ENCODE assay signal across 25 cellular contexts in the genomic region with DNA sequence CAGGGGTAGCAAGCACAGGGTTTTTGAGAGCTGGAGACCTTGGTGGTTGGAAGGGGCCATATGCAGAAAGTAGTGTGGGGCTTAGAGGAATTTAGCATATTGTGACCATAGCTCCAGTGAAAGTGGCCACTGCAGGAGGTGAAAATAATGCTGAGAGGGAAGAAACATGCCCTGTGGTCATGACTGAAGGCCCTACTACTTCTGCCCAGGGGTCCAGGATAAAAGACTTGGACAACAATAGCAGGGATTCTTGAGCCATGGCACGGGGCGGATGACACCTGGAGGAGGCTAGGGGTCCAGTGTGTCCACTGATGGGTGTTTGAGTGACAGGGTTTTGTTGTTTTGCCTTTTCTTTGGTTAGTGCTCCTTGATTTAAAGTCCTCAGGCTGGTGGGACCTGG.
DNase-seq lines count a peak whose midpoint lies in the region; ATAC-seq and TF ChIP-seq lines count a peak whose summit lies in the region.
"Had no signal": no experiment of that assay in that cellular context is flagged by ENCODE, and none has a peak within 500 bp of the region (broad histone marks: within the 10 kb centered on the region; RNA-seq: fewer than 3 reads in every experiment).

No MANE protein-coding gene starts in this region.

- H3K23me2 ChIP-seq in H9 (ENCODE audit: insufficient read length, low read depth, low read length, poor library complexity, severe bottlenecking) = no peaks in the 10 kb centered on the region

- H4K8ac ChIP-seq in H9 (replicated peaks; ENCODE audit: insufficient read length, low read depth, low read length) (no peak overlapping the region), mesenchymal stem cell (ENCODE audit: low read length) (no peak overlapping the region)

- DNase-seq in H9 (no peak), SK-N-MC (ENCODE audit: low read depth, low spot score) (no peak), mesenchymal stem cell (no peak), NCI-H2196 treated with DMSO at 0.1 percent for 48 hours (lab: John Stamatoyannopoulos, UW; ENCODE audit: unreplicated experiment) (no peak), DMS53 treated with DMSO at 0.1 percent for 48 hours (lab: John Stamatoyannopoulos, UW; ENCODE audit: unreplicated experiment) (no peak), foreskin keratinocyte (no peak)
- no peak for DNase-seq in stimulated activated naive CD8-positive, alpha-beta T cell treated with anti-CD3 and anti-CD28 coated beads, Interleukin-15, amount 100 ng/mL, for 72 hours
- DNase-seq: CD8-positive, alpha-beta memory T cell; DND-41; HFFc6; Karpas-422; NCI-H1092; NCI-H1417 treated with DMSO at 0.1 percent for 48 hours; NCI-H187 treated with DMSO at 0.1 percent for 48 hours; NCI-H2107; NCI-H446; NCI-H526; PC-9; SJCRH30; T-cell had no signal

- TF ChIP-seq CTCF in H9 (conservative IDR thresholded peaks at IDR 0.05) = no peak
- no peak for TF ChIP-seq CTCF in foreskin keratinocyte (conservative IDR thresholded peaks at IDR 0.05)

- H3K4me1 Mint-ChIP-seq in H9 = peaks cover 15 to 20% of the 10 kb centered on the region in 2 experiments
- H3K4me1 Mint-ChIP-seq in stimulated activated naive CD8-positive, alpha-beta T cell treated with anti-CD3 and anti-CD28 coated beads, Interleukin-15, amount 100 ng/mL, for 72 hours = no peaks in the 10 kb centered on the region
- H3K4me1 Mint-ChIP-seq: CD8-positive, alpha-beta memory T cell; T-cell had no signal

- H3K9me3 Mint-ChIP-seq in H9 = peaks cover 2 to 4% of the 10 kb centered on the region in 2 experiments; a peak in 3 of 5 replicates
- peaks cover 0 to 14% of the 10 kb centered on the region in 2 donors for H3K9me3 Mint-ChIP-seq in stimulated activated naive CD8-positive, alpha-beta T cell treated with anti-CD3 and anti-CD28 coated beads, Interleukin-15, amount 100 ng/mL, for 72 hours

- H3K4me3 Mint-ChIP-seq in H9 = no peak overlapping the region
- H3K4me3 Mint-ChIP-seq in stimulated activated naive CD8-positive, alpha-beta T cell treated with anti-CD3 and anti-CD28 coated beads, Interleukin-15, amount 100 ng/mL, for 72 hours = no peak overlapping the region
- H3K4me3 Mint-ChIP-seq: CD8-positive, alpha-beta memory T cell; HFFc6; T-cell had no signal

- H2BK12ac ChIP-seq in H9 (ENCODE audit: insufficient read length, low read depth, low read length) (no peak overlapping the region), mesenchymal stem cell (ENCODE audit: low read length in 2 of 2) (no peak overlapping the region)

- no peak overlapping the region for H2AK5ac ChIP-seq in H9 (ENCODE audit: insufficient read length, low read length)
- H2AK5ac ChIP-seq in mesenchymal stem cell (ENCODE audit: low read length, severe bottlenecking) = no peak overlapping the region

- H3K79me1 ChIP-seq in H9 (ENCODE audit: insufficient read depth, low read depth, low read length, poor library complexity, severe bottlenecking) (no peaks in the 10 kb centered on the region), mesenchymal stem cell (replicated peaks; ENCODE audit: low read length, poor library complexity, severe bottlenecking) (no peaks in the 10 kb centered on the region)

- H3K4me1 ChIP-seq in H9 (ENCODE audit: insufficient read depth, low read length) (no peaks in the 10 kb centered on the region), mesenchymal stem cell (ENCODE audit: control insufficient read depth, insufficient read depth, low read depth, low read length) (peaks cover 1% of the 10 kb centered on the region), foreskin keratinocyte (no peaks in the 10 kb centered on the region)
- H3K4me1 ChIP-seq: A549, HAP-1 had no signal

- no peak overlapping the region for H3K56ac ChIP-seq in H9 (ENCODE audit: insufficient read length, low read depth, low read length)

- ATAC-seq in stimulated activated naive CD8-positive, alpha-beta T cell treated with anti-CD3 and anti-CD28 coated beads, Interleukin-15, amount 100 ng/mL, for 72 hours = no peak
- ATAC-seq in foreskin keratinocyte = no peak
- ATAC-seq: A549, HepG2, Right ventricle myocardium inferior, T-cell had no signal

- no CpG with 5 or more reads among the region's 2 CpGs for WGBS in H9 (ENCODE audit: extremely low coverage, insufficient read length, low lambda C conversion rate)
- WGBS in mesenchymal stem cell = 85% methylated on average over 2 of the region's 2 CpGs

- no peak overlapping the region for H3K18ac ChIP-seq in H9 (ENCODE audit: insufficient read length, low read depth, low read length)
- no peak overlapping the region for H3K18ac ChIP-seq in mesenchymal stem cell (ENCODE audit: low read depth in 1 of 2, low read length in 2 of 2)

- H4K91ac ChIP-seq in H9 (ENCODE audit: insufficient read length, low read depth, low read length) (no peak overlapping the region), mesenchymal stem cell (ENCODE audit: low read length) (peak overlapping the region; percentile 46)

- H3K4me2 ChIP-seq in H9 (ENCODE audit: insufficient read depth, insufficient read length, low read length) = no peak overlapping the region
- H3K4me2 ChIP-seq in mesenchymal stem cell (ENCODE audit: low read length, poor library complexity, severe bottlenecking) = no peak overlapping the region
- H3K4me2 ChIP-seq: A549, PC-9 had no signal

- no peak overlapping the region for H4K5ac ChIP-seq in H9 (ENCODE audit: insufficient read length, low read depth, low read length)

- H3K79me2 ChIP-seq in H9 (ENCODE audit: insufficient read depth, low read length) = no peaks in the 10 kb centered on the region

- no peak overlapping the region for H3K4me3 ChIP-seq in SK-N-MC
- no peak overlapping the region for H3K4me3 ChIP-seq in mesenchymal stem cell (ENCODE audit: insufficient read depth in 1 of 2, low read depth in 1 of 2, low read length in 2 of 2)
- H3K4me3 ChIP-seq: A549, HAP-1, PC-9, SJCRH30 had no signal

- no peaks in the 10 kb centered on the region for H3K27me3 Mint-ChIP-seq in H9 (ENCODE audit: low read depth)
- no peaks in the 10 kb centered on the region for H3K27me3 Mint-ChIP-seq in stimulated activated naive CD8-positive, alpha-beta T cell treated with anti-CD3 and anti-CD28 coated beads, Interleukin-15, amount 100 ng/mL, for 72 hours
- H3K27me3 Mint-ChIP-seq: CD8-positive, alpha-beta memory T cell; T-cell had no signal

- peak overlapping the region in 2 of 3 experiments; percentile 40 to 80; a peak in 4 of 7 replicates for H3K27ac Mint-ChIP-seq in H9
- no peak overlapping the region for H3K27ac Mint-ChIP-seq in stimulated activated naive CD8-positive, alpha-beta T cell treated with anti-CD3 and anti-CD28 coated beads, Interleukin-15, amount 100 ng/mL, for 72 hours
- H3K27ac Mint-ChIP-seq: CD8-positive, alpha-beta memory T cell; HFFc6; T-cell had no signal

- H3K36me3 ChIP-seq in SK-N-MC (ENCODE audit: insufficient read depth, low read length) = no peaks in the 10 kb centered on the region
- H3K36me3 ChIP-seq in mesenchymal stem cell (ENCODE audit: control insufficient read depth in 1 of 2, insufficient read depth in 2 of 2, low read depth in 1 of 2, low read length in 2 of 2) = no peaks in the 10 kb centered on the region
- H3K36me3 ChIP-seq: HAP-1, SJCRH30 had no signal

- H3K14ac ChIP-seq in H9 (ENCODE audit: insufficient read depth, low read length) = no peak overlapping the region
- H3K14ac ChIP-seq in mesenchymal stem cell (ENCODE audit: low read length in 2 of 2) = no peak overlapping the region

- no peak overlapping the region for H2BK5ac ChIP-seq in H9 (ENCODE audit: insufficient read length, low read length)
- no peak overlapping the region for H2BK5ac ChIP-seq in mesenchymal stem cell (ENCODE audit: low read depth, low read length, poor library complexity, severe bottlenecking)

- H3K4ac ChIP-seq in H9 (ENCODE audit: low read depth, low read length) (no peak overlapping the region), mesenchymal stem cell (ENCODE audit: low read depth in 1 of 2, low read length in 2 of 2) (no peak overlapping the region)

- H3K23ac ChIP-seq in H9 (ENCODE audit: insufficient read length, low read depth, low read length) = no peak overlapping the region
- no peak overlapping the region for H3K23ac ChIP-seq in mesenchymal stem cell (ENCODE audit: low read length in 2 of 2)

- H3K27me3 ChIP-seq in H9 (ENCODE audit: insufficient read depth, low read length) (no peaks in the 10 kb centered on the region), mesenchymal stem cell (ENCODE audit: control insufficient read depth in 1 of 2, insufficient read depth in 1 of 2, low read length in 2 of 2) (no peaks in the 10 kb centered on the region), foreskin keratinocyte (no peaks in the 10 kb centered on the region)
- H3K27me3 ChIP-seq: SJCRH30 had no signal

- no peaks in the 10 kb centered on the region; a peak in 1 of 7 replicates for H3K36me3 Mint-ChIP-seq in H9 (ENCODE audit: insufficient read depth in 1 of 3, low read depth in 3 of 3)
- H3K36me3 Mint-ChIP-seq: CD8-positive, alpha-beta memory T cell; T-cell had no signal

- no peak overlapping the region for H3K27ac ChIP-seq in H9 (ENCODE audit: insufficient read length, low read depth, low read length)
- peak overlapping the region; percentile 83 for H3K27ac ChIP-seq in SK-N-MC
- H3K27ac ChIP-seq in mesenchymal stem cell (ENCODE audit: low read length, poor library complexity, severe bottlenecking) = no peak overlapping the region
- H3K27ac ChIP-seq in foreskin keratinocyte = no peak overlapping the region
- H3K27ac ChIP-seq: A549, C4-2B, PC-9, SJCRH30 had no signal

- no peak overlapping the region for H2AFZ ChIP-seq in H9 (ENCODE audit: low read length)
- H2AFZ ChIP-seq in mesenchymal stem cell (ENCODE audit: low read depth, low read length) = no peak overlapping the region
- H2AFZ ChIP-seq: PC-9 had no signal

- H2BK15ac ChIP-seq in H9 (ENCODE audit: low read depth, low read length) = no peak overlapping the region
- H2BK15ac ChIP-seq in mesenchymal stem cell (ENCODE audit: low read depth, poor library complexity, severe bottlenecking) = no peak overlapping the region

- H2BK120ac ChIP-seq in H9 (ENCODE audit: low read depth, low read length, poor library complexity, severe bottlenecking) = no peak overlapping the region
- H2BK120ac ChIP-seq in mesenchymal stem cell (ENCODE audit: low read depth, low read length) = no peak overlapping the region

- H3K9me3 ChIP-seq in H9 (ENCODE audit: control insufficient read depth, low read depth, low read length) = no peaks in the 10 kb centered on the region
- H3K9me3 ChIP-seq in SK-N-MC (ENCODE audit: low read depth, low read length) = no peaks in the 10 kb centered on the region
- H3K9me3 ChIP-seq in mesenchymal stem cell (ENCODE audit: control insufficient read depth, low read length) = no peaks in the 10 kb centered on the region
- H3K9me3 ChIP-seq: A549, HAP-1, SJCRH30 had no signal

- H3K9ac ChIP-seq in H9 (ENCODE audit: extremely low read depth, insufficient read length, low read length) (no peak overlapping the region), SK-N-MC (ENCODE audit: insufficient read length) (peak overlapping the region; percentile 67), mesenchymal stem cell (ENCODE audit: low read length) (no peak overlapping the region)

- no peaks in the 10 kb centered on the region for H4K20me1 ChIP-seq in H9 (ENCODE audit: control insufficient read depth, insufficient read depth, insufficient read length)

- no peak overlapping the region for H2BK20ac ChIP-seq in H9 (ENCODE audit: low read depth, low read length, poor library complexity, severe bottlenecking)

- H3T11ph ChIP-seq in H9 (ENCODE audit: low read length) = no peak overlapping the region

Comparison
In these comparisons a context has a peak if more than half of its experiments do, and no peak if none do; other contexts are left out.
1. H3K27ac Mint-ChIP-seq: peak in H9 (2 of 3); none in stimulated activated naive CD8-positive, alpha-beta T cell treated with anti-CD3 and anti-CD28 coated beads, Interleukin-15, amount 100 ng/mL, for 72 hours (0 of 2).